Comparison of ENCODE assay signal across 19 cellular contexts in the genomic region with DNA sequence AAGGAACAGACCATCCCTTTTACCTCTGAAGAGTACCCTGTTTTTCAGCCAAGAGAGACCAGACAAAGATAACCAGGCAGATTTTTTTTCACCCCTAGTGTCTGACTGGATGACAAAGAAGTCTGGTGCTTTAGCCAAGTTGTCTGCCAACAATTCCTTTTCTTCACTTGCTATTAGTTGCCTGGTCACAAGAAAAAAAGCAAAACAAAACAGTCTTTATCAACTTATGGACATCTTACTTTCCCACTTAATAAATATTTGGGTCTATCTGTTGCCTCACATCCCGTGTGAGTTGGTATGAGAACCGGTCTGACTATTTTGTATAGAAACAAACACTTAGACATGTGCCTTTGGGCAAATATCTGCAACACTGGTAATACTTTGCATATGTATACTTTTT.
DNase-seq lines count a peak whose midpoint lies in the region; ATAC-seq, FAIRE-seq and TF ChIP-seq lines count a peak whose summit lies in the region.
"Had no signal": no experiment of that assay in that cellular context is flagged by ENCODE, and none has a peak within 500 bp of the region (broad histone marks: within the 10 kb centered on the region; RNA-seq: fewer than 3 reads in every experiment).

No MANE protein-coding gene starts in this region.

- no peak overlapping the region for H3K4me3 Mint-ChIP-seq in activated CD8-positive, alpha-beta T cell treated with anti-CD3 and anti-CD28 coated beads, Interleukin-2, amount 10 ng/mL, durations not matched to agents 7 days and 5 days
- H3K4me3 Mint-ChIP-seq: activated naive CD8-positive, alpha-beta T cell treated with anti-CD3 and anti-CD28 coated beads, Interleukin-2, amount 50 U/mL, for 24 hours; B cell; stimulated activated memory B cell treated with anti-CD40 and anti-IgM and Interleukin-4, amounts not matched to agents 10 μg/mL and 1 μg/mL and 100 μg/mL, for 72 hours had no signal

- no peaks in the 10 kb centered on the region for H3K9me2 ChIP-seq in hepatocyte (replicated peaks; ENCODE audit: insufficient read depth)

- H3K27me3 ChIP-seq in IMR-90 (ENCODE audit: control insufficient read depth, insufficient read depth, low read length) (no peaks in the 10 kb centered on the region), bronchial epithelial cell (ENCODE audit: control insufficient read depth, insufficient read depth, low read length) (no peaks in the 10 kb centered on the region), hepatocyte (no peaks in the 10 kb centered on the region)
- H3K27me3 ChIP-seq: upper lobe of left lung had no signal

- H3K4me2 ChIP-seq in IMR-90 (ENCODE audit: low read depth, low read length) (no peak overlapping the region), hepatocyte (no peak overlapping the region)
- H3K4me2 ChIP-seq: KMS-11 had no signal

- no peak overlapping the region for H3K14ac ChIP-seq in IMR-90 (replicated peaks; ENCODE audit: low read depth, low read length)

- H3K9me3 Mint-ChIP-seq in activated CD8-positive, alpha-beta T cell treated with anti-CD3 and anti-CD28 coated beads, Interleukin-2, amount 10 ng/mL, durations not matched to agents 7 days and 5 days (ENCODE audit: insufficient read depth) = no peaks in the 10 kb centered on the region
- H3K9me3 Mint-ChIP-seq: activated naive CD8-positive, alpha-beta T cell treated with anti-CD3 and anti-CD28 coated beads, Interleukin-2, amount 50 U/mL, for 24 hours; stimulated activated memory B cell treated with anti-CD40 and anti-IgM and Interleukin-4, amounts not matched to agents 10 μg/mL and 1 μg/mL and 100 μg/mL, for 72 hours had no signal

- no peak overlapping the region for H4K5ac ChIP-seq in IMR-90 (ENCODE audit: low read depth, low read length)

- H3K79me1 ChIP-seq in IMR-90 (ENCODE audit: low read depth in 1 of 2, low read length in 2 of 2) = no peaks in the 10 kb centered on the region

- FAIRE-seq in bronchial epithelial cell (lab: Jason Lieb, UNC) = no peak
- FAIRE-seq: colon, endothelial cell of umbilical vein had no signal

- H3K27ac Mint-ChIP-seq in activated CD8-positive, alpha-beta T cell treated with anti-CD3 and anti-CD28 coated beads, Interleukin-2, amount 10 ng/mL, durations not matched to agents 7 days and 5 days = no peak overlapping the region
- H3K27ac Mint-ChIP-seq: activated naive CD8-positive, alpha-beta T cell treated with anti-CD3 and anti-CD28 coated beads, Interleukin-2, amount 50 U/mL, for 24 hours; B cell; stimulated activated memory B cell treated with anti-CD40 and anti-IgM and Interleukin-4, amounts not matched to agents 10 μg/mL and 1 μg/mL and 100 μg/mL, for 72 hours had no signal

- H4K20me1 ChIP-seq in IMR-90 (ENCODE audit: insufficient read depth, low read length) (no peaks in the 10 kb centered on the region), hepatocyte (ENCODE audit: insufficient read depth, poor library complexity, severe bottlenecking) (no peaks in the 10 kb centered on the region)

- H3K9me3 ChIP-seq in IMR-90 (ENCODE audit: control insufficient read depth, insufficient read depth, low read length) = peaks cover 3% of the 10 kb centered on the region; the same call in 1 of the 2 replicates
- no peaks in the 10 kb centered on the region for H3K9me3 ChIP-seq in hepatocyte (ENCODE audit: low read depth)
- H3K9me3 ChIP-seq: upper lobe of left lung had no signal

- H3K27ac ChIP-seq in IMR-90 (ENCODE audit: insufficient read depth, low read length) = no peak overlapping the region
- peak overlapping the region; percentile 34 for H3K27ac ChIP-seq in hepatocyte
- H3K27ac ChIP-seq: KMS-11, upper lobe of left lung had no signal

- H3K9me1 ChIP-seq in IMR-90 (ENCODE audit: insufficient read depth, low read length) = no peaks in the 10 kb centered on the region

- no peaks in the 10 kb centered on the region for H3K36me3 ChIP-seq in IMR-90 (ENCODE audit: control insufficient read depth, insufficient read depth, low read length)
- H3K36me3 ChIP-seq in bronchial epithelial cell (ENCODE audit: control insufficient read depth, insufficient read depth, low read length) = no peaks in the 10 kb centered on the region
- H3K36me3 ChIP-seq in hepatocyte (replicated peaks; ENCODE audit: insufficient read depth, low read depth) = no peaks in the 10 kb centered on the region
- H3K36me3 ChIP-seq: upper lobe of left lung had no signal

- H3K56ac ChIP-seq in IMR-90 (ENCODE audit: extremely low read depth, insufficient read depth, low read length) = no peak overlapping the region

- no peak overlapping the region for H2BK5ac ChIP-seq in IMR-90 (ENCODE audit: low read depth, low read length, poor library complexity, severe bottlenecking)

- BruUV-seq in IMR-90 (replicated peaks; lab: Mats Ljungman, UMichigan) = no TSS peak

- ATAC-seq in IMR-90 (ENCODE audit: low read depth) (peak; percentile 92), HG03135 (IDR thresholded peaks at IDR 0.05; ENCODE audit: unreplicated experiment) (no peak), HG02981 (IDR thresholded peaks at IDR 0.05; ENCODE audit: unreplicated experiment) (no peak)
- ATAC-seq in activated CD8-positive, alpha-beta T cell treated with anti-CD3 and anti-CD28 coated beads, Interleukin-2, amount 10 ng/mL, durations not matched to agents 7 days and 5 days = no peak
- ATAC-seq: activated naive CD8-positive, alpha-beta T cell treated with anti-CD3 and anti-CD28 coated beads, Interleukin-2, amount 50 U/mL, for 24 hours; stimulated activated memory B cell treated with anti-CD40 and anti-IgM and Interleukin-4, amounts not matched to agents 10 μg/mL and 1 μg/mL and 100 μg/mL, for 72 hours had no signal

- intact Hi-C loops in IMR-90 (cut with micrococcal nuclease) = no loop called here

- no peak overlapping the region for H2BK20ac ChIP-seq in IMR-90 (ENCODE audit: low read depth, low read length)

- H3K4me3 ChIP-seq in IMR-90 (ENCODE audit: insufficient read depth, low read depth, low read length) (no peak overlapping the region), bronchial epithelial cell (ENCODE audit: low read depth, low read length) (no peak overlapping the region), hepatocyte (no peak overlapping the region)
- H3K4me3 ChIP-seq: skin epidermis, upper lobe of left lung had no signal

- H3K27me3 Mint-ChIP-seq in activated CD8-positive, alpha-beta T cell treated with anti-CD3 and anti-CD28 coated beads, Interleukin-2, amount 10 ng/mL, durations not matched to agents 7 days and 5 days (ENCODE audit: low read depth) = no peaks in the 10 kb centered on the region

- DNase-seq in AG08396 (ENCODE audit: low spot score) (peak; percentile 29), IMR-90 (peak; percentile 74), bronchial epithelial cell (ENCODE audit: low read depth) (peak; percentile 76), hepatocyte (ENCODE audit: low spot score) (no peak), HK-2 (ENCODE audit: unreplicated experiment) (no peak)
- no peak for DNase-seq in activated CD8-positive, alpha-beta T cell treated with anti-CD3 and anti-CD28 coated beads, Interleukin-2, amount 10 ng/mL, durations not matched to agents 7 days and 5 days
- DNase-seq: activated naive CD8-positive, alpha-beta T cell treated with anti-CD3 and anti-CD28 coated beads, Interleukin-2, amount 50 U/mL, for 24 hours; activated T-cell treated with anti-CD3 and anti-CD28 coated beads, Interleukin-2, amount 50 U/mL, for 48 hours; DMS153; hippocampal formation; upper lobe of left lung had no signal

- H2AFZ ChIP-seq in IMR-90 (replicated peaks; ENCODE audit: low read length, poor library complexity) (no peak overlapping the region), hepatocyte (no peak overlapping the region)

- H2AK9ac ChIP-seq in IMR-90 (replicated peaks; ENCODE audit: low read depth, low read length, poor library complexity) = no peak overlapping the region

- no peak overlapping the region for H2AK5ac ChIP-seq in IMR-90 (ENCODE audit: low read depth, low read length)

- H3K18ac ChIP-seq in IMR-90 (ENCODE audit: low read depth, low read length) = no peak overlapping the region

- H3K4ac ChIP-seq in IMR-90 (ENCODE audit: low read depth, low read length) = no peak overlapping the region

- H2BK15ac ChIP-seq in IMR-90 (ENCODE audit: low read depth, low read length) = no peak overlapping the region

- no CpG with 5 or more reads among the region's 2 CpGs for WGBS in IMR-90 (ENCODE audit: extremely low coverage in 2 of 2, insufficient read length in 1 of 2), 2 experiments
- WGBS in hepatocyte (ENCODE audit: low lambda C conversion rate, missing lambda C conversion rate) = 52% methylated on average over 2 of the region's 2 CpGs

- H3K23ac ChIP-seq in IMR-90 (ENCODE audit: low read depth, low read length) = no peak overlapping the region

- H4K8ac ChIP-seq in IMR-90 (ENCODE audit: low read depth in 2 of 2, low read length in 2 of 2) = no peak overlapping the region

- H2BK120ac ChIP-seq in IMR-90 (ENCODE audit: low read depth, low read length) = no peak overlapping the region

- H3K4me1 ChIP-seq in IMR-90 (ENCODE audit: control insufficient read depth, insufficient read depth, low read length) (no peaks in the 10 kb centered on the region), hepatocyte (ENCODE audit: insufficient read depth) (peaks cover 3% of the 10 kb centered on the region)
- H3K4me1 ChIP-seq: upper lobe of left lung had no signal

- in situ Hi-C loops in IMR-90 (cut with MboI; ENCODE audit: low sequenced_read_pairs) = no loop called here

- POLR2A ChIA-PET in IMR-90 (lab: Charles Lee; ENCODE audit: unreplicated experiment) = no interaction called here
- POLR2A ChIA-PET in activated CD8-positive, alpha-beta T cell treated with anti-CD3 and anti-CD28 coated beads, Interleukin-2, amount 10 ng/mL, durations not matched to agents 7 days and 5 days (lab: Charles Lee) = no interaction called here

- no peaks in the 10 kb centered on the region for H3K4me1 Mint-ChIP-seq in activated CD8-positive, alpha-beta T cell treated with anti-CD3 and anti-CD28 coated beads, Interleukin-2, amount 10 ng/mL, durations not matched to agents 7 days and 5 days (ENCODE audit: low read depth)
- H3K4me1 Mint-ChIP-seq: activated naive CD8-positive, alpha-beta T cell treated with anti-CD3 and anti-CD28 coated beads, Interleukin-2, amount 50 U/mL, for 24 hours; B cell; stimulated activated memory B cell treated with anti-CD40 and anti-IgM and Interleukin-4, amounts not matched to agents 10 μg/mL and 1 μg/mL and 100 μg/mL, for 72 hours had no signal

- H4K91ac ChIP-seq in IMR-90 (ENCODE audit: insufficient read depth, low read depth, low read length) = no peak overlapping the region

- no peaks in the 10 kb centered on the region for H3K36me3 Mint-ChIP-seq in activated CD8-positive, alpha-beta T cell treated with anti-CD3 and anti-CD28 coated beads, Interleukin-2, amount 10 ng/mL, durations not matched to agents 7 days and 5 days (ENCODE audit: low read depth)
- H3K36me3 Mint-ChIP-seq: stimulated activated memory B cell treated with anti-CD40 and anti-IgM and Interleukin-4, amounts not matched to agents 10 μg/mL and 1 μg/mL and 100 μg/mL, for 72 hours had no signal

- no peak for TF ChIP-seq POLR2A in IMR-90 (IDR thresholded peaks at IDR 0.05; ENCODE audit: low read depth, low read length)

- H3K79me2 ChIP-seq in hepatocyte = no peaks in the 10 kb centered on the region

- dilution Hi-C loops in IMR-90 (cut with HindIII; ENCODE audit: low sequenced_read_pairs, unreplicated experiment) = no loop called here

- TF ChIP-seq CTCF in IMR-90 (conservative IDR thresholded peaks at IDR 0.05; ENCODE audit: low read depth, low read length) = no peak
- no peak for TF ChIP-seq CTCF in bronchial epithelial cell (IDR thresholded peaks at IDR 0.05; ENCODE audit: insufficient read depth, low read length, severe bottlenecking)
- TF ChIP-seq CTCF in hepatocyte (IDR thresholded peaks at IDR 0.05; ENCODE audit: poor library complexity) = no peak

- no peak for TF ChIP-seq RAD21 in IMR-90 (IDR thresholded peaks at IDR 0.05; ENCODE audit: low read length)

- CTCF ChIA-PET in IMR-90 (lab: Yijun Ruan, JAX) = no interaction called here
- CTCF ChIA-PET in activated CD8-positive, alpha-beta T cell treated with anti-CD3 and anti-CD28 coated beads, Interleukin-2, amount 10 ng/mL, durations not matched to agents 7 days and 5 days (lab: Charles Lee) = no interaction called here

- H3K9ac ChIP-seq in IMR-90 (ENCODE audit: low read depth, low read length) = no peak overlapping the region
- H3K9ac ChIP-seq: KMS-11 had no signal

Comparison
In these comparisons a context has a peak if more than half of its experiments do, and no peak if none do; other contexts are left out.
1. DNase-seq: peak in AG08396 (single experiment), IMR-90 (single experiment) and bronchial epithelial cell (single experiment); none in hepatocyte (single experiment), activated CD8-positive, alpha-beta T cell treated with anti-CD3 and anti-CD28 coated beads, Interleukin-2, amount 10 ng/mL, durations not matched to agents 7 days and 5 days (single experiment) and HK-2 (single experiment).